Comparison of ENCODE assay signal across 9 cellular contexts in genomic region chr12:102948941-102949352, GRCh38. TPM values are rescaled to one million over a fixed set of nuclear protein-coding genes. Genes with fewer than 3 reads are reported as not detected.
DNase-seq lines count a peak whose midpoint lies in the region; ATAC-seq and TF ChIP-seq lines count a peak whose summit lies in the region.
"Had no signal": no experiment of that assay in that cellular context is flagged by ENCODE, and none has a peak within 500 bp of the region (broad histone marks: within the 10 kb centered on the region; RNA-seq: fewer than 3 reads in every experiment).

No MANE protein-coding gene starts in this region.

- H3K27me3 Mint-ChIP-seq in activated CD4-positive, alpha-beta T cell treated with anti-CD3 and anti-CD28 coated beads for 36 hours = peaks cover 49% of the 10 kb centered on the region
- peaks cover 37 to 59% of the 10 kb centered on the region in 2 donors for H3K27me3 Mint-ChIP-seq in effector memory CD8-positive, alpha-beta T cell
- peaks cover 85% of the 10 kb centered on the region for H3K27me3 Mint-ChIP-seq in nephron (ENCODE audit: low read depth)

- ATAC-seq in activated CD4-positive, alpha-beta T cell treated with anti-CD3 and anti-CD28 coated beads for 36 hours = no peak
- no peak for ATAC-seq in effector memory CD8-positive, alpha-beta T cell (replicated peaks)
- no peak for ATAC-seq in HG03342 (IDR thresholded peaks at IDR 0.05; ENCODE audit: unreplicated experiment)

- no peaks in the 10 kb centered on the region for H3K4me1 ChIP-seq in vagina

- CTCF ChIA-PET in activated CD4-positive, alpha-beta T cell treated with anti-CD3 and anti-CD28 coated beads for 36 hours (lab: Charles Lee) = interaction anchor here (0.8 to 4.3 kb wide), 13 partner anchors 9 to 605 kb away, joined by 3 to 52 read pairs (median 5); no protein-coding TSS in a partner anchor

- H3K27me3 ChIP-seq in vagina = no peaks in the 10 kb centered on the region

- no peak for TF ChIP-seq POLR2A in vagina (IDR thresholded peaks at IDR 0.05)

- no peak overlapping the region for H3K4me3 ChIP-seq in vagina

- peaks cover 11% of the 10 kb centered on the region for H3K4me1 Mint-ChIP-seq in activated CD4-positive, alpha-beta T cell treated with anti-CD3 and anti-CD28 coated beads for 36 hours
- no peaks in the 10 kb centered on the region for H3K4me1 Mint-ChIP-seq in effector memory CD8-positive, alpha-beta T cell (ENCODE audit: low read depth in 2 of 2)
- no peaks in the 10 kb centered on the region for H3K4me1 Mint-ChIP-seq in nephron

- H3K36me3 ChIP-seq in vagina = no peaks in the 10 kb centered on the region

- no peak overlapping the region for H3K27ac ChIP-seq in vagina

- no peak overlapping the region for H3K4me3 Mint-ChIP-seq in activated CD4-positive, alpha-beta T cell treated with anti-CD3 and anti-CD28 coated beads for 36 hours
- H3K4me3 Mint-ChIP-seq in effector memory CD8-positive, alpha-beta T cell = no peak overlapping the region
- H3K4me3 Mint-ChIP-seq in nephron = no peak overlapping the region

- no peak overlapping the region for H3K27ac Mint-ChIP-seq in activated CD4-positive, alpha-beta T cell treated with anti-CD3 and anti-CD28 coated beads for 36 hours
- no peak overlapping the region for H3K27ac Mint-ChIP-seq in effector memory CD8-positive, alpha-beta T cell
- H3K27ac Mint-ChIP-seq in nephron = no peak overlapping the region

- no peaks in the 10 kb centered on the region for H3K9me3 Mint-ChIP-seq in activated CD4-positive, alpha-beta T cell treated with anti-CD3 and anti-CD28 coated beads for 36 hours (ENCODE audit: low read depth)
- no peaks in the 10 kb centered on the region for H3K9me3 Mint-ChIP-seq in effector memory CD8-positive, alpha-beta T cell
- no peaks in the 10 kb centered on the region for H3K9me3 Mint-ChIP-seq in nephron

- intact Hi-C loops in activated CD4-positive, alpha-beta T cell treated with anti-CD3 and anti-CD28 coated beads for 36 hours (cut with DNase I, micrococcal nuclease) = loop anchor here (1.0 to 2.0 kb wide), 3 partner anchors 555 to 684 kb away; no protein-coding TSS in a partner anchor
- intact Hi-C loops in vagina (cut with DNase I) = no loop called here

- POLR2A ChIA-PET in activated CD4-positive, alpha-beta T cell treated with anti-CD3 and anti-CD28 coated beads for 36 hours (lab: Charles Lee) = no interaction called here

- DNase-seq in SIG-M5 treated with dmso at 0.1 percent for 504 hours (lab: John Stamatoyannopoulos, UW; ENCODE audit: unreplicated experiment) (peak; percentile 19), SIG-M5 (lab: John Stamatoyannopoulos, UW) (no peak), NCI-H146 treated with DMSO at 0.1 percent for 48 hours (lab: John Stamatoyannopoulos, UW; ENCODE audit: unreplicated experiment) (peak; percentile 48), vagina (ENCODE audit: extremely low spot score in 2 of 2) (no peak)
- peak; percentile 73 for DNase-seq in activated CD4-positive, alpha-beta T cell treated with anti-CD3 and anti-CD28 coated beads for 36 hours
- peak; percentile 30 to 50 (median 32) for DNase-seq in effector memory CD8-positive, alpha-beta T cell

- H3K36me3 Mint-ChIP-seq in activated CD4-positive, alpha-beta T cell treated with anti-CD3 and anti-CD28 coated beads for 36 hours (ENCODE audit: low read depth) = no peaks in the 10 kb centered on the region
- no peaks in the 10 kb centered on the region for H3K36me3 Mint-ChIP-seq in effector memory CD8-positive, alpha-beta T cell (ENCODE audit: insufficient read depth)
- no peaks in the 10 kb centered on the region for H3K36me3 Mint-ChIP-seq in nephron (ENCODE audit: low read depth)

- no peaks in the 10 kb centered on the region for H3K9me3 ChIP-seq in vagina

- TF ChIP-seq CTCF in nephron (IDR thresholded peaks at IDR 0.05; ENCODE audit: unreplicated experiment in 3 of 3) = peak; percentile 92 to 94 (median 93)
- peak in 2 of 3 experiments; percentile 50 to 68 for TF ChIP-seq CTCF in vagina (IDR thresholded peaks at IDR 0.05)

RNA-seq across cellular contexts. Expression of gene ASCL1, which starts 8.5 kb away (rescaled TPM):
- total RNA-seq in activated CD4-positive, alpha-beta T cell treated with anti-CD3 and anti-CD28 coated beads for 36 hours = not detected
- total RNA-seq in vagina = not detected
- total RNA-seq: aorta had no signal

RNA-seq across cellular contexts. Expression of gene PAH, which starts 31.9 kb away (rescaled TPM):
- not detected for total RNA-seq in activated CD4-positive, alpha-beta T cell treated with anti-CD3 and anti-CD28 coated beads for 36 hours
- total RNA-seq in vagina = not detected
- total RNA-seq: aorta had no signal

Comparison
In these comparisons a context has a peak if more than half of its experiments do, and no peak if none do; other contexts are left out.
1. DNase-seq: peak in SIG-M5 treated with dmso at 0.1 percent for 504 hours (single experiment), NCI-H146 treated with DMSO at 0.1 percent for 48 hours (single experiment), activated CD4-positive, alpha-beta T cell treated with anti-CD3 and anti-CD28 coated beads for 36 hours (single experiment) and effector memory CD8-positive, alpha-beta T cell (3 of 3); none in SIG-M5 (single experiment) and vagina (0 of 2).